ENCODE assay signal across 8 cellular contexts in genomic region chr1:225426395-225427248, GRCh38. TPM values are rescaled to one million over a fixed set of nuclear protein-coding genes. Genes with fewer than 3 reads are reported as not detected.
DNase-seq lines count a peak whose midpoint lies in the region; ATAC-seq and TF ChIP-seq lines count a peak whose summit lies in the region.

No MANE protein-coding gene starts in this region.

- H3K27ac Mint-ChIP-seq in glutamatergic neuron (ENCODE audit: unreplicated experiment) (peak overlapping the region; percentile 95), osteocyte (ENCODE audit: unreplicated experiment) (peak overlapping the region; percentile 83)

- peak overlapping the region; percentile 99 for H3K4me3 Mint-ChIP-seq in glutamatergic neuron (ENCODE audit: unreplicated experiment)
- peak overlapping the region; percentile 82 for H3K4me3 Mint-ChIP-seq in osteocyte (ENCODE audit: unreplicated experiment)

- DNase-seq in ACHN: peak; percentile 41
- DNase-seq in NCI-H226: peak; percentile 3
- peak; percentile 71 for DNase-seq in activated effector memory CD4-positive, alpha-beta T cell treated with anti-CD3 and anti-CD28 coated beads, Interleukin-2, amount 50 U/mL, for 16 hours
- peak; percentile 45 for DNase-seq in glutamatergic neuron
- DNase-seq in osteocyte (ENCODE audit: extremely low spot score, unreplicated experiment): no peak
- DNase-seq in SHP77 (lab: John Stamatoyannopoulos, UW): no peak

- in situ Hi-C loops in ACHN (cut with HindIII; ENCODE audit: low pct_ligation_motif_present, low pct_unique_long_range_greater_than_20kb, low sequenced_read_pairs): no loop called here

- H3K36me3 Mint-ChIP-seq in glutamatergic neuron (ENCODE audit: unreplicated experiment) (no peaks in the 10 kb centered on the region), osteocyte (ENCODE audit: unreplicated experiment) (no peaks in the 10 kb centered on the region)

- peak; percentile 16 for ATAC-seq in GM18502 (IDR thresholded peaks at IDR 0.05; ENCODE audit: poor library complexity, unreplicated experiment)
- ATAC-seq in HG02970 (IDR thresholded peaks at IDR 0.05; ENCODE audit: low FRiP score, unreplicated experiment): no peak

- H3K9me3 Mint-ChIP-seq in glutamatergic neuron (ENCODE audit: unreplicated experiment) (peaks cover 12% of the 10 kb centered on the region), osteocyte (ENCODE audit: unreplicated experiment) (no peaks in the 10 kb centered on the region)

- H3K4me1 Mint-ChIP-seq in glutamatergic neuron (ENCODE audit: low read depth, unreplicated experiment) (peaks cover 45% of the 10 kb centered on the region), osteocyte (ENCODE audit: unreplicated experiment) (peaks cover 67% of the 10 kb centered on the region)

- H3K27me3 Mint-ChIP-seq in glutamatergic neuron (ENCODE audit: unreplicated experiment): peaks cover 2% of the 10 kb centered on the region
- H3K27me3 Mint-ChIP-seq in osteocyte (ENCODE audit: unreplicated experiment): no peaks in the 10 kb centered on the region

- TF ChIP-seq CTCF in glutamatergic neuron (IDR thresholded peaks at IDR 0.05; ENCODE audit: partially characterized antibody, unreplicated experiment) (no peak), osteocyte (IDR thresholded peaks at IDR 0.05) (no peak)

RNA-seq across cellular contexts. Expression of gene LBR, which starts 1.2 kb away (rescaled TPM):
- total RNA-seq in glutamatergic neuron (ENCODE audit: unreplicated experiment) (93.9 TPM), osteocyte (29.5 and 34.8 TPM in 2 replicates)

Comparison
In these comparisons a context has a peak if more than half of its experiments do, and no peak if none do; other contexts are left out.
1. DNase-seq: peak in ACHN (single experiment), NCI-H226 (single experiment), activated effector memory CD4-positive, alpha-beta T cell treated with anti-CD3 and anti-CD28 coated beads, Interleukin-2, amount 50 U/mL, for 16 hours (single experiment) and glutamatergic neuron (single experiment); none in osteocyte (single experiment) and SHP77 (0 of 2).